Comparison of ENCODE assay signal across 8 cellular contexts in genomic region chr3:63818282-63819150, GRCh38. TPM values are rescaled to one million over a fixed set of nuclear protein-coding genes. Genes with fewer than 3 reads are reported as not detected.
DNase-seq lines count a peak whose midpoint lies in the region; ATAC-seq and TF ChIP-seq lines count a peak whose summit lies in the region.

No MANE protein-coding gene starts in this region.

- H3K27ac Mint-ChIP-seq in nephron: no peak overlapping the region

- H3K4me3 ChIP-seq in AG04450 (ENCODE audit: low read depth, low read length) (no peak overlapping the region), epithelial cell of proximal tubule (ENCODE audit: low read depth, low read length) (no peak overlapping the region)

- TF ChIP-seq CTCF in AG04450 (IDR thresholded peaks at IDR 0.05; ENCODE audit: low read depth, low read length): peak; percentile 82
- peak; percentile 84 for TF ChIP-seq CTCF in epithelial cell of proximal tubule (conservative IDR thresholded peaks at IDR 0.05; ENCODE audit: low read depth, low read length)
- TF ChIP-seq CTCF in nephron (IDR thresholded peaks at IDR 0.05; ENCODE audit: unreplicated experiment in 3 of 3): peak; percentile 83 to 87 (median 84)

- no peaks in the 10 kb centered on the region for H3K9me3 ChIP-seq in AG04450 (ENCODE audit: control insufficient read depth, insufficient read depth, low read length)

- no peak overlapping the region for H3K4me3 Mint-ChIP-seq in nephron

- H3K9me3 Mint-ChIP-seq in nephron: no peaks in the 10 kb centered on the region

- H3K4me1 Mint-ChIP-seq in nephron: peaks cover 2% of the 10 kb centered on the region

- H3K27ac ChIP-seq in AG04450 (ENCODE audit: low read depth, low read length): no peak overlapping the region

- H3K36me3 Mint-ChIP-seq in nephron (ENCODE audit: low read depth): no peaks in the 10 kb centered on the region

- peak; percentile 91 for ATAC-seq in GM18511 (IDR thresholded peaks at IDR 0.05; ENCODE audit: unreplicated experiment)
- peak; percentile 75 for ATAC-seq in HG03378 (IDR thresholded peaks at IDR 0.05; ENCODE audit: unreplicated experiment)

- DNase-seq in AG04450 (ENCODE audit: low read depth, low spot score): peak; percentile 38
- DNase-seq in NOMO-1 treated with dmso at 0.1 percent for 144 hours (lab: John Stamatoyannopoulos, UW; ENCODE audit: unreplicated experiment): peak; percentile 23
- DNase-seq in activated CD8-positive, alpha-beta memory T cell treated with anti-CD3 and anti-CD28 coated beads, Interleukin-2, amount 50 U/mL, for 48 hours: peak; percentile 76
- DNase-seq in epithelial cell of proximal tubule (ENCODE audit: low read depth): peak; percentile 13
- peak; percentile 49 for DNase-seq in stromal cell of bone marrow (ENCODE audit: low read depth)

- CTCF ChIA-PET in AG04450 (lab: Charles Lee): interaction anchor here (0.6 to 15.4 kb wide), 42 partner anchors 11 to 1207 kb away, joined by 3 to 413 read pairs (median 4); no protein-coding TSS in a partner anchor

- POLR2A ChIA-PET in AG04450 (lab: Yijun Ruan, JAX): no interaction called here

- H3K27me3 ChIP-seq in AG04450 (ENCODE audit: control insufficient read depth, insufficient read depth, low read length): no peaks in the 10 kb centered on the region

- H3K27me3 Mint-ChIP-seq in nephron (ENCODE audit: low read depth): peaks cover 5% of the 10 kb centered on the region

RNA-seq across cellular contexts. Expression of gene C3orf49, which starts 0.6 kb away (rescaled TPM):
- not detected in 2 replicates for polyA plus RNA-seq in AG04450 (2011; rRNA removed)
- not detected in 2 replicates for polyA minus RNA-seq in AG04450 (2011; rRNA and poly(A)+ RNA removed)
- not detected in 2 replicates for total RNA-seq in epithelial cell of proximal tubule

RNA-seq across cellular contexts. Expression of gene THOC7, which starts 45.1 kb away (rescaled TPM):
- 71.0 and 84.3 TPM in 2 replicates for polyA plus RNA-seq in AG04450 (2011; rRNA removed)
- 10.8 and 19.3 TPM in 2 replicates for polyA minus RNA-seq in AG04450 (2011; rRNA and poly(A)+ RNA removed)
- 67.3 and 76.3 TPM in 2 replicates for total RNA-seq in epithelial cell of proximal tubule

RNA-seq across cellular contexts. Expression of gene ATXN7, which starts 45.2 kb away (rescaled TPM):
- polyA plus RNA-seq in AG04450 (2011; rRNA removed): 10.7 and 15.0 TPM in 2 replicates
- 50.2 and 58.5 TPM in 2 replicates for polyA minus RNA-seq in AG04450 (2011; rRNA and poly(A)+ RNA removed)
- total RNA-seq in epithelial cell of proximal tubule: 6.8 and 16.7 TPM in 2 replicates

Comparison
In these comparisons a context has a peak if more than half of its experiments do, and no peak if none do; other contexts are left out.
1. DNase-seq: peak in every context shown above with its lines; median percentile 76 in activated CD8-positive, alpha-beta memory T cell treated with anti-CD3 and anti-CD28 coated beads, Interleukin-2, amount 50 U/mL, for 48 hours; 49 in stromal cell of bone marrow; 38 in AG04450; 23 in NOMO-1 treated with dmso at 0.1 percent for 144 hours; 13 in epithelial cell of proximal tubule.